Comparison of ENCODE assay signal across 8 cellular contexts in genomic region chr1:156295391-156295947, GRCh38. TPM values are rescaled to one million over a fixed set of nuclear protein-coding genes. Genes with fewer than 3 reads are reported as not detected.
DNase-seq lines count a peak whose midpoint lies in the region; ATAC-seq and TF ChIP-seq lines count a peak whose summit lies in the region.

A gene with protein sequence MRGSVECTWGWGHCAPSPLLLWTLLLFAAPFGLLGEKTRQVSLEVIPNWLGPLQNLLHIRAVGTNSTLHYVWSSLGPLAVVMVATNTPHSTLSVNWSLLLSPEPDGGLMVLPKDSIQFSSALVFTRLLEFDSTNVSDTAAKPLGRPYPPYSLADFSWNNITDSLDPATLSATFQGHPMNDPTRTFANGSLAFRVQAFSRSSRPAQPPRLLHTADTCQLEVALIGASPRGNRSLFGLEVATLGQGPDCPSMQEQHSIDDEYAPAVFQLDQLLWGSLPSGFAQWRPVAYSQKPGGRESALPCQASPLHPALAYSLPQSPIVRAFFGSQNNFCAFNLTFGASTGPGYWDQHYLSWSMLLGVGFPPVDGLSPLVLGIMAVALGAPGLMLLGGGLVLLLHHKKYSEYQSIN (minus strand): TSS chr1:156295679. CDS start chr1:156295645, 34 bp downstream.

- peaks cover 14% of the 10 kb centered on the region for H3K4me1 Mint-ChIP-seq in activated CD8-positive, alpha-beta T cell treated with anti-CD3 and anti-CD28 coated beads for 36 hours (ENCODE audit: low read depth)

- H3K27me3 Mint-ChIP-seq in activated CD8-positive, alpha-beta T cell treated with anti-CD3 and anti-CD28 coated beads for 36 hours: no peaks in the 10 kb centered on the region

- H3K27me3 ChIP-seq in right lobe of liver: no peaks in the 10 kb centered on the region

- TF ChIP-seq POLR2A in right lobe of liver (IDR thresholded peaks at IDR 0.05): no peak

- ATAC-seq in GM21619 (IDR thresholded peaks at IDR 0.05; ENCODE audit: unreplicated experiment) (peak; percentile 47), right lobe of liver (peak in 3 of 4 donors; percentile 42 to 60 (median 46)), GM21515 (IDR thresholded peaks at IDR 0.05; ENCODE audit: unreplicated experiment) (no peak)
- ATAC-seq in activated CD8-positive, alpha-beta T cell treated with anti-CD3 and anti-CD28 coated beads for 36 hours: peak; percentile 82

- intact Hi-C loops in activated CD8-positive, alpha-beta T cell treated with anti-CD3 and anti-CD28 coated beads for 36 hours (cut with micrococcal nuclease): no loop called here
- intact Hi-C loops in right lobe of liver (cut with DNase I): no loop called here

- H3K27ac ChIP-seq in right lobe of liver: peak within 1 kb of the TSS; percentile 57 to 78 (median 63)

- peak within 1 kb of the TSS; percentile 87 for H3K4me3 ChIP-seq in AG10803 (ENCODE audit: low read length)
- H3K4me3 ChIP-seq in right lobe of liver: peak within 1 kb of the TSS; percentile 71 to 87 (median 84)

- H3K9me3 ChIP-seq in right lobe of liver: no peaks in the 10 kb centered on the region

- H3K36me3 Mint-ChIP-seq in activated CD8-positive, alpha-beta T cell treated with anti-CD3 and anti-CD28 coated beads for 36 hours (ENCODE audit: low read depth): peaks cover 2% of the 10 kb centered on the region

- CTCF ChIA-PET in activated CD8-positive, alpha-beta T cell treated with anti-CD3 and anti-CD28 coated beads for 36 hours (lab: Charles Lee): interaction anchor here (1.2 kb wide), 1 partner anchor 12 kb away, joined by 5 read pairs; no protein-coding TSS in a partner anchor

- peak; percentile 50 for DNase-seq in AG10803 (ENCODE audit: low read depth)
- DNase-seq in NCI-H446 treated with DMSO at 0.1 percent for 48 hours (lab: John Stamatoyannopoulos, UW): peak; percentile 23
- DNase-seq in activated CD8-positive, alpha-beta T cell treated with anti-CD3 and anti-CD28 coated beads for 36 hours: peak; percentile 83
- peak; percentile 30 for DNase-seq in effector CD8-positive, alpha-beta T cell (lab: John Stamatoyannopoulos, UW)
- DNase-seq in right lobe of liver: peak; percentile 77 to 83 (median 83)
- peak; percentile 45 for DNase-seq in stimulated activated CD4-positive, alpha-beta T cell treated with anti-CD3 and anti-CD28 coated beads, Interleukin-4, amount 100 ng/mL, for 1 hour

- POLR2A ChIA-PET in activated CD8-positive, alpha-beta T cell treated with anti-CD3 and anti-CD28 coated beads for 36 hours (lab: Charles Lee): interaction anchor here (0.9 to 1.3 kb wide), 3 partner anchors 13 to 42 kb away, joined by 3 to 7 read pairs (median 3); partner anchors contain the start of genes CCT3, SMG5 and TSACC

- peaks cover 0 to 5% (median 0%) of the 10 kb centered on the region in 4 donors for H3K36me3 ChIP-seq in right lobe of liver

- peak within 1 kb of the TSS; percentile 50 for H3K27ac Mint-ChIP-seq in activated CD8-positive, alpha-beta T cell treated with anti-CD3 and anti-CD28 coated beads for 36 hours

- H3K9me3 Mint-ChIP-seq in activated CD8-positive, alpha-beta T cell treated with anti-CD3 and anti-CD28 coated beads for 36 hours: no peaks in the 10 kb centered on the region

- TF ChIP-seq CTCF in AG10803 (conservative IDR thresholded peaks at IDR 0.05; ENCODE audit: low read length): no peak
- no peak for TF ChIP-seq CTCF in activated CD8-positive, alpha-beta T cell treated with anti-CD3 and anti-CD28 coated beads for 36 hours (IDR thresholded peaks at IDR 0.05)
- TF ChIP-seq CTCF in right lobe of liver (IDR thresholded peaks at IDR 0.05): no peak

- H3K4me1 ChIP-seq in right lobe of liver: peaks cover 0 to 42% (median 9%) of the 10 kb centered on the region in 4 donors

- WGBS in right lobe of liver (ENCODE audit: insufficient coverage, low coverage, low lambda C conversion rate, missing lambda C conversion rate): 0% methylated on average over 17 of the region's 17 CpGs

- H3K4me3 Mint-ChIP-seq in activated CD8-positive, alpha-beta T cell treated with anti-CD3 and anti-CD28 coated beads for 36 hours: peak within 1 kb of the TSS; percentile 85

RNA-seq across cellular contexts. Expression of the gene that starts here (rescaled TPM):
- 10 to 100 TPM in 1 of 2 experiments, 1 to 10 TPM in 1; 9.3 to 11.3 TPM for total RNA-seq in activated CD8-positive, alpha-beta T cell treated with anti-CD3 and anti-CD28 coated beads for 36 hours
- total RNA-seq in right lobe of liver: 10 to 100 TPM; 34.7 to 72.0 (median 55.7) TPM

Comparison
In these comparisons a context has a peak if more than half of its experiments do, and no peak if none do; other contexts are left out.
1. DNase-seq: peak in every context shown above with its lines; median percentile 83 in activated CD8-positive, alpha-beta T cell treated with anti-CD3 and anti-CD28 coated beads for 36 hours; 83 in right lobe of liver; 50 in AG10803; 45 in stimulated activated CD4-positive, alpha-beta T cell treated with anti-CD3 and anti-CD28 coated beads, Interleukin-4, amount 100 ng/mL, for 1 hour; 30 in effector CD8-positive, alpha-beta T cell; 23 in NCI-H446 treated with DMSO at 0.1 percent for 48 hours.